ENCODE assay signal across 13 cellular contexts in the genomic region with DNA sequence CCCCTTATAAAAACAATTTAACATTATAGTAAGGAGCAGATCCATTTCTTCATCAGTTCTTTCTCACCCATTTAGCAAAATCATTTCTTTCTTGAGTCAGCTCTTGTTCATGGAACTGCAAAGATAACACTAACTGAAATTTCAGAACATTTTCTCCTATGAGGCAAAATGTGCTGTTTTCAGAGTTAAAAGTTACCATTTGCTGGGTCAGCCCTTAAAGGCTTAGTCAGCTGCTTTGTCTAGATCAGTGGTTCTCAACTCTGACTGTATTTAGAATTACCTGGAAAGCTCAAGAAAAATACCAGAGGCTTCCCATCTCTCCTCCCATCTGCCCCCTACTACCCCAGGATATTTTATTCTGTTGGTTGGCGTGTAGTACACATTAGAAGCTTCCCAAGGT. TPM values are rescaled to one million over a fixed set of nuclear protein-coding genes. Genes with fewer than 3 reads are reported as not detected.
DNase-seq lines count a peak whose midpoint lies in the region; ATAC-seq, FAIRE-seq and TF ChIP-seq lines count a peak whose summit lies in the region.
"Had no signal": no experiment of that assay in that cellular context is flagged by ENCODE, and none has a peak within 500 bp of the region (broad histone marks: within the 10 kb centered on the region; RNA-seq: fewer than 3 reads in every experiment).

No MANE protein-coding gene starts in this region.

- no peak for TF ChIP-seq CTCF in HCT116 (IDR thresholded peaks at IDR 0.05 in 2 of 3, conservative IDR thresholded peaks at IDR 0.05 in 1 of 3; ENCODE audit: borderline replicate concordance in 1 of 3, insufficient read depth in 1 of 3, low read depth in 2 of 3, low read length in 2 of 3)
- TF ChIP-seq CTCF in keratinocyte (optimal IDR thresholded peaks at IDR 0.05 in 1 of 3, IDR thresholded peaks at IDR 0.05 in 1 of 3, conservative IDR thresholded peaks at IDR 0.05 in 1 of 3; ENCODE audit: extremely low read depth in 1 of 3, insufficient read depth in 2 of 3, low read length in 3 of 3) = no peak
- no peak for TF ChIP-seq CTCF in upper lobe of right lung (IDR thresholded peaks at IDR 0.05)

- intact Hi-C loops in HCT116 (cut with micrococcal nuclease) (no loop called here), upper lobe of right lung (cut with DNase I) (no loop called here)

- H3K36me3 Mint-ChIP-seq in CD4-positive, CD25-positive, alpha-beta regulatory T cell = peaks cover 67% of the 10 kb centered on the region
- peaks cover 52% of the 10 kb centered on the region for H3K36me3 Mint-ChIP-seq in activated naive CD8-positive, alpha-beta T cell treated with anti-CD3 and anti-CD28 coated beads for 36 hours

- TF ChIP-seq POLR2A in HCT116 (IDR thresholded peaks at IDR 0.05; ENCODE audit: borderline replicate concordance, extremely low read depth, insufficient read depth, insufficient read length) = no peak

- peaks cover 4 to 24% (median 18%) of the 10 kb centered on the region in 4 donors for H3K4me1 Mint-ChIP-seq in CD4-positive, CD25-positive, alpha-beta regulatory T cell
- H3K4me1 Mint-ChIP-seq in activated naive CD8-positive, alpha-beta T cell treated with anti-CD3 and anti-CD28 coated beads for 36 hours = peaks cover 23% of the 10 kb centered on the region
- H3K4me1 Mint-ChIP-seq: nephron progenitor cell had no signal

- no peaks in the 10 kb centered on the region for H3K27me3 Mint-ChIP-seq in CD4-positive, CD25-positive, alpha-beta regulatory T cell
- no peaks in the 10 kb centered on the region for H3K27me3 Mint-ChIP-seq in activated naive CD8-positive, alpha-beta T cell treated with anti-CD3 and anti-CD28 coated beads for 36 hours

- H3K9ac ChIP-seq in HCT116 (ENCODE audit: low read length) = no peak overlapping the region
- H3K9ac ChIP-seq in keratinocyte (ENCODE audit: control insufficient read depth, extremely low read depth, insufficient read depth, low read length) = no peak overlapping the region

- H2AFZ ChIP-seq in HCT116 (ENCODE audit: low read depth, low read length, poor library complexity, severe bottlenecking) (no peak overlapping the region), keratinocyte (ENCODE audit: control insufficient read depth, low read length) (no peak overlapping the region)
- H2AFZ ChIP-seq: hepatocyte had no signal

- no TSS peak for BruUV-seq in HCT116 (replicated peaks; lab: Mats Ljungman, UMichigan)

- no peak for FAIRE-seq in keratinocyte (lab: Jason Lieb, UNC)

- dilution Hi-C loops in keratinocyte (cut with MboI; ENCODE audit: extremely low pct_ligation_motif_present, low sequenced_read_pairs) = no loop called here

- H3K27ac ChIP-seq in CD4-positive, CD25-positive, alpha-beta regulatory T cell (ENCODE audit: insufficient read depth, low read length, poor library complexity, severe bottlenecking) = no peak overlapping the region
- H3K27ac ChIP-seq in HCT116 (ENCODE audit: low read depth, low read length) = no peak overlapping the region
- peak overlapping the region; percentile 68 for H3K27ac ChIP-seq in keratinocyte (ENCODE audit: control insufficient read depth, insufficient read depth, low read length)
- H3K27ac ChIP-seq in effector memory CD4-positive, alpha-beta T cell (ENCODE audit: insufficient read depth, low read length, poor library complexity, severe bottlenecking) = no peak overlapping the region
- H3K27ac ChIP-seq in upper lobe of right lung = no peak overlapping the region
- H3K27ac ChIP-seq: hepatocyte, left lung had no signal

- peaks cover 95% of the 10 kb centered on the region for H3K36me3 ChIP-seq in CD4-positive, CD25-positive, alpha-beta regulatory T cell (ENCODE audit: control insufficient read depth, insufficient read depth, low read length)
- H3K36me3 ChIP-seq in HCT116 (ENCODE audit: control insufficient read depth in 1 of 2, insufficient read depth in 2 of 2, low read length in 2 of 2) (peaks cover 32 to 59% of the 10 kb centered on the region in 2 experiments; a peak in 3 of 4 replicates), keratinocyte (ENCODE audit: control insufficient read depth in 2 of 2, extremely low read depth in 1 of 2, insufficient read depth in 2 of 2, low read length in 2 of 2) (peaks cover 24 to 44% of the 10 kb centered on the region in 2 experiments), upper lobe of right lung (peaks cover 92% of the 10 kb centered on the region)
- H3K36me3 ChIP-seq in effector memory CD4-positive, alpha-beta T cell (ENCODE audit: control insufficient read depth, insufficient read depth, low read length) = peaks cover 81% of the 10 kb centered on the region

- peaks cover 24% of the 10 kb centered on the region; the same call in 1 of the 2 replicates for H3K79me2 ChIP-seq in HCT116 (ENCODE audit: insufficient read depth, low read length)
- H3K79me2 ChIP-seq in keratinocyte (ENCODE audit: control insufficient read depth, insufficient read depth, low read length) = peaks cover 9% of the 10 kb centered on the region
- H3K79me2 ChIP-seq: hepatocyte had no signal

- peak overlapping the region; percentile 41 for H3K4me2 ChIP-seq in HCT116 (ENCODE audit: low read length)
- peak overlapping the region; percentile 49 for H3K4me2 ChIP-seq in keratinocyte (ENCODE audit: control insufficient read depth, extremely low read depth, insufficient read depth, low read depth, low read length)
- H3K4me2 ChIP-seq: hepatocyte had no signal

- RAD21 ChIA-PET in HCT116 (lab: Charles Lee; ENCODE audit: low non-redundant PET in 1 of 2, low total read pairs in 2 of 2, uncharacterized antibody in 2 of 2, unreplicated experiment in 2 of 2) = no interaction called here

- H3K9me2 ChIP-seq in HCT116 (ENCODE audit: insufficient read depth) = no peaks in the 10 kb centered on the region

- H4K20me1 ChIP-seq in HCT116 (ENCODE audit: insufficient read depth) = no peaks in the 10 kb centered on the region
- no peaks in the 10 kb centered on the region for H4K20me1 ChIP-seq in keratinocyte (ENCODE audit: control insufficient read depth, extremely low read depth, insufficient read depth, low read length)

- H3K4me3 Mint-ChIP-seq in CD4-positive, CD25-positive, alpha-beta regulatory T cell = no peak overlapping the region
- H3K4me3 Mint-ChIP-seq in activated naive CD8-positive, alpha-beta T cell treated with anti-CD3 and anti-CD28 coated beads for 36 hours = peak overlapping the region; percentile 42
- H3K4me3 Mint-ChIP-seq: nephron progenitor cell had no signal

- POLR2A ChIA-PET in HCT116 (lab: Charles Lee) = no interaction called here

- no peaks in the 10 kb centered on the region for H3K4me1 ChIP-seq in CD4-positive, CD25-positive, alpha-beta regulatory T cell (ENCODE audit: control insufficient read depth, insufficient read depth, low read length, poor library complexity, severe bottlenecking)
- H3K4me1 ChIP-seq in HCT116 (ENCODE audit: control insufficient read depth in 1 of 2, insufficient read depth in 2 of 2, low read length in 2 of 2) (peaks cover 0 to 9% of the 10 kb centered on the region in 2 experiments; a peak in 2 of 4 replicates), keratinocyte (ENCODE audit: control insufficient read depth, extremely low read depth, insufficient read depth, low read length) (peaks cover 22% of the 10 kb centered on the region), upper lobe of right lung (no peaks in the 10 kb centered on the region)
- H3K4me1 ChIP-seq in effector memory CD4-positive, alpha-beta T cell (ENCODE audit: control insufficient read depth, insufficient read depth, low read length, poor library complexity, severe bottlenecking) = no peaks in the 10 kb centered on the region
- H3K4me1 ChIP-seq: left lung had no signal

- CTCF ChIA-PET in HCT116 (lab: Charles Lee) = interaction anchor here (0.9 kb wide), 1 partner anchor 12 kb away, joined by 4 read pairs; no protein-coding TSS in a partner anchor

- DNase-seq in CD4-positive, CD25-positive, alpha-beta regulatory T cell = no peak
- no peak for DNase-seq in HCT116 (ENCODE audit: low read depth, low spot score)
- no peak for DNase-seq in activated naive CD8-positive, alpha-beta T cell treated with anti-CD3 and anti-CD28 coated beads for 36 hours
- DNase-seq in keratinocyte (ENCODE audit: low read depth, low spot score) = no peak
- DNase-seq in effector memory CD4-positive, alpha-beta T cell = no peak
- DNase-seq in upper lobe of right lung = no peak
- DNase-seq: activated gamma-delta T cell, left lung, NCI-H1092 treated with DMSO at 0.1 percent for 48 hours, NCI-H2227 treated with DMSO at 0.1 percent for 48 hours, nephron progenitor cell had no signal

- peak overlapping the region in 2 of 3 donors; percentile 60 to 64 for H3K27ac Mint-ChIP-seq in CD4-positive, CD25-positive, alpha-beta regulatory T cell
- H3K27ac Mint-ChIP-seq in activated naive CD8-positive, alpha-beta T cell treated with anti-CD3 and anti-CD28 coated beads for 36 hours = peak overlapping the region; percentile 89
- H3K27ac Mint-ChIP-seq: nephron progenitor cell had no signal

- H3K9me1 ChIP-seq in keratinocyte (ENCODE audit: control insufficient read depth, extremely low read depth, insufficient read depth, low read length) = no peaks in the 10 kb centered on the region

- no peaks in the 10 kb centered on the region for H3K27me3 ChIP-seq in CD4-positive, CD25-positive, alpha-beta regulatory T cell (ENCODE audit: control insufficient read depth, insufficient read depth, low read length)
- H3K27me3 ChIP-seq in HCT116 (ENCODE audit: insufficient read depth, low read length) = no peaks in the 10 kb centered on the region
- H3K27me3 ChIP-seq in keratinocyte (ENCODE audit: control insufficient read depth, extremely low read depth, insufficient read depth, low read length) = no peaks in the 10 kb centered on the region
- no peaks in the 10 kb centered on the region for H3K27me3 ChIP-seq in effector memory CD4-positive, alpha-beta T cell (replicated peaks; ENCODE audit: control insufficient read depth, insufficient read depth, low read length, poor library complexity, severe bottlenecking)
- H3K27me3 ChIP-seq in upper lobe of right lung = no peaks in the 10 kb centered on the region
- H3K27me3 ChIP-seq: hepatocyte, left lung had no signal

- H3K9me3 Mint-ChIP-seq in CD4-positive, CD25-positive, alpha-beta regulatory T cell = no peaks in the 10 kb centered on the region
- no peaks in the 10 kb centered on the region for H3K9me3 Mint-ChIP-seq in activated naive CD8-positive, alpha-beta T cell treated with anti-CD3 and anti-CD28 coated beads for 36 hours
- H3K9me3 Mint-ChIP-seq: nephron progenitor cell had no signal

- no peak for TF ChIP-seq RAD21 in HCT116 (IDR thresholded peaks at IDR 0.05; ENCODE audit: low read depth)

- no peak for ATAC-seq in CD4-positive, CD25-positive, alpha-beta regulatory T cell (ENCODE audit: low read depth in 2 of 2)
- ATAC-seq in HCT116 = no peak; the same call in 1 of the 2 replicates
- no peak for ATAC-seq in HG03196 (IDR thresholded peaks at IDR 0.05; ENCODE audit: unreplicated experiment)
- no peak for ATAC-seq in upper lobe of right lung
- ATAC-seq: left lung had no signal

- no peaks in the 10 kb centered on the region for H3K9me3 ChIP-seq in CD4-positive, CD25-positive, alpha-beta regulatory T cell (ENCODE audit: control insufficient read depth in 2 of 2, low read length in 2 of 2)
- H3K9me3 ChIP-seq in HCT116 (ENCODE audit: control insufficient read depth in 1 of 2, insufficient read depth in 1 of 2, low read depth in 1 of 2, low read length in 2 of 2) = no peaks in the 10 kb centered on the region
- no peaks in the 10 kb centered on the region for H3K9me3 ChIP-seq in keratinocyte (ENCODE audit: control insufficient read depth, low read depth, low read length)
- no peaks in the 10 kb centered on the region for H3K9me3 ChIP-seq in effector memory CD4-positive, alpha-beta T cell (ENCODE audit: control insufficient read depth, low read length)
- no peaks in the 10 kb centered on the region for H3K9me3 ChIP-seq in upper lobe of right lung
- H3K9me3 ChIP-seq: left lung had no signal

- no peak overlapping the region for H3K4me3 ChIP-seq in CD4-positive, CD25-positive, alpha-beta regulatory T cell (ENCODE audit: low read depth, low read length)
- H3K4me3 ChIP-seq in HCT116 (replicated peaks in 1 of 2; ENCODE audit: low read depth in 1 of 2, low read length in 2 of 2) = no peak overlapping the region
- no peak overlapping the region for H3K4me3 ChIP-seq in keratinocyte (ENCODE audit: control insufficient read depth in 2 of 3, extremely low read depth in 1 of 3, insufficient read depth in 2 of 3, low read depth in 1 of 3, low read length in 3 of 3)
- no peak overlapping the region for H3K4me3 ChIP-seq in effector memory CD4-positive, alpha-beta T cell (ENCODE audit: insufficient read depth, low read depth, low read length, poor library complexity, severe bottlenecking)
- no peak overlapping the region for H3K4me3 ChIP-seq in upper lobe of right lung
- H3K4me3 ChIP-seq: hepatocyte, left lung had no signal

RNA-seq across cellular contexts. Expression of gene METTL13, which starts 12.2 kb away (rescaled TPM):
- 17.5 TPM for total RNA-seq in CD4-positive, CD25-positive, alpha-beta regulatory T cell
- 10 to 100 TPM; 24.2 to 38.4 (median 32.7) TPM for polyA plus RNA-seq in CD4-positive, CD25-positive, alpha-beta regulatory T cell
- 33.9 TPM for total RNA-seq in HCT116 (2021; ENCODE audit: unreplicated experiment)
- polyA plus RNA-seq in HCT116 (2012) = 27.8 and 29.2 TPM in 2 replicates
- 10 to 100 TPM; 59.3 to 60.0 TPM for total RNA-seq in activated naive CD8-positive, alpha-beta T cell treated with anti-CD3 and anti-CD28 coated beads for 36 hours
- polyA plus RNA-seq in keratinocyte = 44.6 to 54.0 TPM (median 46.0 TPM) in 3 replicates
- polyA plus RNA-seq in keratinocyte (2011; ENCODE audit: low read depth) = 15.9 TPM
- polyA plus RNA-seq in keratinocyte (2011; cell fraction: cytosol; rRNA removed) = 40.5 and 48.9 TPM in 2 replicates
- 75.0 and 77.2 TPM in 2 replicates for polyA plus RNA-seq in keratinocyte (2011; cell fraction: nucleus; rRNA removed)
- polyA plus RNA-seq in keratinocyte (2012; ENCODE audit: low replicate concordance) = 27.3 and 40.6 TPM in 2 replicates
- 43.6 to 62.2 TPM (median 51.1 TPM) in 3 replicates for polyA minus RNA-seq in keratinocyte
- polyA minus RNA-seq in keratinocyte (2011; cell fraction: cytosol; rRNA and poly(A)+ RNA removed) = 31.8 TPM
- 30.0 and 38.9 TPM in 2 replicates for polyA minus RNA-seq in keratinocyte (2011; cell fraction: nucleus; rRNA and poly(A)+ RNA removed)
- 27.8 TPM for total RNA-seq in upper lobe of right lung

RNA-seq across cellular contexts. Expression of gene DNM3, which starts 47.6 kb away (rescaled TPM):
- 5.5 TPM for total RNA-seq in CD4-positive, CD25-positive, alpha-beta regulatory T cell
- polyA plus RNA-seq in CD4-positive, CD25-positive, alpha-beta regulatory T cell = 1 to 10 TPM in 3 of 4 donors, under 1 TPM in 1; 0.76 to 1.9 (median 1.5) TPM
- total RNA-seq in HCT116 (2021; ENCODE audit: unreplicated experiment) (3.1 TPM), upper lobe of right lung (15.4 TPM)
- 0.77 and 1.3 TPM in 2 replicates for polyA plus RNA-seq in HCT116 (2012)
- total RNA-seq in activated naive CD8-positive, alpha-beta T cell treated with anti-CD3 and anti-CD28 coated beads for 36 hours = under 1 TPM; 0.34 to 0.35 TPM
- polyA plus RNA-seq in keratinocyte = 1.6 to 2.0 TPM (median 1.9 TPM) in 3 replicates
- polyA plus RNA-seq in keratinocyte (2011; ENCODE audit: low read depth) = 0.42 TPM
- polyA plus RNA-seq in keratinocyte (2011; cell fraction: cytosol; rRNA removed) = 1.8 TPM in 2 replicates
- polyA plus RNA-seq in keratinocyte (2011; cell fraction: nucleus; rRNA removed) = 3.1 and 4.1 TPM in 2 replicates
- 1.2 and 1.8 TPM in 2 replicates for polyA plus RNA-seq in keratinocyte (2012; ENCODE audit: low replicate concordance)
- 2.1 to 4.1 TPM (median 2.5 TPM) in 3 replicates for polyA minus RNA-seq in keratinocyte
- polyA minus RNA-seq in keratinocyte (2011; cell fraction: cytosol; rRNA and poly(A)+ RNA removed) = 2.5 TPM
- polyA minus RNA-seq in keratinocyte (2011; cell fraction: nucleus; rRNA and poly(A)+ RNA removed) = 3.7 and 8.0 TPM in 2 replicates
- polyA plus RNA-seq: hepatocyte had no signal

RNA-seq across cellular contexts. Expression of gene VAMP4, which starts 51.8 kb away (rescaled TPM):
- total RNA-seq in CD4-positive, CD25-positive, alpha-beta regulatory T cell = 23.1 TPM
- polyA plus RNA-seq in CD4-positive, CD25-positive, alpha-beta regulatory T cell = 10 to 100 TPM; 16.1 to 25.3 (median 20.9) TPM
- total RNA-seq in HCT116 (2021; ENCODE audit: unreplicated experiment) (6.3 TPM), upper lobe of right lung (19.2 TPM)
- 1.4 and 2.4 TPM in 2 replicates for polyA plus RNA-seq in HCT116 (2012)
- 1 to 10 TPM; 4.8 to 5.1 TPM for total RNA-seq in activated naive CD8-positive, alpha-beta T cell treated with anti-CD3 and anti-CD28 coated beads for 36 hours
- polyA plus RNA-seq in keratinocyte = 6.5 to 12.7 TPM (median 8.2 TPM) in 3 replicates
- 14.7 TPM for polyA plus RNA-seq in keratinocyte (2011; ENCODE audit: low read depth)
- polyA plus RNA-seq in keratinocyte (2011; cell fraction: cytosol; rRNA removed) = 5.7 and 10.9 TPM in 2 replicates
- polyA plus RNA-seq in keratinocyte (2011; cell fraction: nucleus; rRNA removed) = 6.7 and 10.9 TPM in 2 replicates
- 9.0 and 15.3 TPM in 2 replicates for polyA plus RNA-seq in keratinocyte (2012; ENCODE audit: low replicate concordance)
- 0.46 to 5.1 TPM (median 2.3 TPM) in 3 replicates for polyA minus RNA-seq in keratinocyte
- polyA minus RNA-seq in keratinocyte (2011; cell fraction: cytosol; rRNA and poly(A)+ RNA removed) = 4.8 TPM
- polyA minus RNA-seq in keratinocyte (2011; cell fraction: nucleus; rRNA and poly(A)+ RNA removed) = 2.4 and 3.8 TPM in 2 replicates
